In the genomic region with DNA sequence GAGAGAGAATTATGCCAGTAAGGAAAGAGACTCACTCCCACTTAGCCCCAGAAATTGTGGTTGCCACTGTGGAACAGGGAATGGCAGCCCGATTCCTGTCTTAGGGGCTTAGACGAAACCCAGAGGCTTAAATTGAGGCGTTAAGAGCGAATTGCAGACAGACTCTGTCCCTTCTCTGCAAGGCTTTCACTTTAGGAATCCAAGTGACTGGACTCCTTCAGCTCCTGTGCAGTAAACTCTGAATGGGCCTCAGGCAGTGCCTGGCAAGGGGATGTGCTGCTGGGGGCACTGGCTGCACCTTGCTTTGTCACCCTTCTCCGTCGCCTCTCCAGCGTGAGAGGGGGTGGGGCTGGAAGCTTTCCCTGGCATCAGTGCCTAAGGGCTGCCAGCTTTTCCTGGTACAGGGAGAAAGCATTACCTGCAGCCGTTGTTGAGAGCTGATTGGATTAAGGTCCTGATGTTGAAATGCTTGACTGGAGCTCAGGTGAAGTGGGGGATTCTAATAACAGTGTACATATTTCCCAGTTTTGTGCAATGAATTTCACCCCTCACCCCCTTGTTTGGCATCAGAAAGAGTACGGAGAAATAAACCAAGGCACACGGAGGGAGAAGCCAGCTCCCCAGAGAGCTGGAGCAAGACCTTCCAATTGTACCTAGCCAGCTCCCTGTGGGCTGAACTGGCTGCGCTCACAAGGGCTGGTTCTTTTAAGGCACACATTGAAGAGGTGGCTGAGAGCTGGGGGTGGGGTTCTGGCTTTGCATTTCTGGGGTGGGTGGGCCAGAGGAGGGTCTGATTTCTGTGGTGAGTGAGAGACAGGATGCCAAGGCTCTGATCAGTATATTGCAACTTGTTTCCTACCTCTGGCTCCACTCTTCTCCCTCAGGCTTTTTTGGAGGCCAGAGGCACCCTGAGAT, we compare ENCODE assay signal across 2 cellular contexts.
TF ChIP-seq lines count a peak whose summit lies in the region.

No MANE protein-coding gene starts in this region.

TF ChIP-seq in GM23338, 12 proteins besides CTCF, POLR2A, EP300 and RAD21 (continues in another document):
- TF ChIP-seq JUNB (IDR thresholded peaks at IDR 0.05; ENCODE audit: unreplicated experiment) (no peak), EZH2 (IDR thresholded peaks at IDR 0.05; ENCODE audit: low read depth, unreplicated experiment) (no peak), POLR2AphosphoS5 (IDR thresholded peaks at IDR 0.05; ENCODE audit: low read depth) (no peak), ZNF114 (CRISPR knock-in tag; IDR thresholded peaks at IDR 0.05) (no peak), EZH2phosphoT487 (IDR thresholded peaks at IDR 0.05; ENCODE audit: unreplicated experiment) (no peak), REST (IDR thresholded peaks at IDR 0.05; ENCODE audit: unreplicated experiment) (no peak), ETS1 (IDR thresholded peaks at IDR 0.05) (no peak), STAT1 (IDR thresholded peaks at IDR 0.05; ENCODE audit: unreplicated experiment) (no peak)

TF ChIP-seq in H1, 55 proteins besides CTCF, POLR2A, EP300 and RAD21:
- no peak for TF ChIP-seq SP2 (IDR thresholded peaks at IDR 0.05; ENCODE audit: low read length)
- TF ChIP-seq SRF (IDR thresholded peaks at IDR 0.05; ENCODE audit: low read depth, low read length): no peak
- TF ChIP-seq SAP30 (IDR thresholded peaks at IDR 0.05; ENCODE audit: insufficient read depth, insufficient replicate concordance, low read length): no peak
- no peak for TF ChIP-seq HDAC2 (IDR thresholded peaks at IDR 0.05; ENCODE audit: borderline replicate concordance in 1 of 2, low read depth in 2 of 2, low read length in 2 of 2)
- no peak for TF ChIP-seq KDM4A (IDR thresholded peaks at IDR 0.05; ENCODE audit: low read depth, low read length, severe bottlenecking)
- no peak for TF ChIP-seq RFX5 (IDR thresholded peaks at IDR 0.05; ENCODE audit: borderline replicate concordance, low read depth, low read length)
- no peak for TF ChIP-seq SIX5 (IDR thresholded peaks at IDR 0.05; ENCODE audit: low read depth, low read length)
- TF ChIP-seq TBP (IDR thresholded peaks at IDR 0.05; ENCODE audit: low read depth, low read length): no peak
- no peak for TF ChIP-seq RNF2 (IDR thresholded peaks at IDR 0.05; ENCODE audit: borderline replicate concordance, low read depth, low read length, missing control alignments, poor library complexity, severe bottlenecking)
- no peak for TF ChIP-seq KDM1A (IDR thresholded peaks at IDR 0.05; ENCODE audit: borderline replicate concordance, low read length)
- no peak for TF ChIP-seq ASH2L (IDR thresholded peaks at IDR 0.05; ENCODE audit: low read length)
- TF ChIP-seq JUND (IDR thresholded peaks at IDR 0.05; ENCODE audit: low read length): no peak
- no peak for TF ChIP-seq BRCA1 (IDR thresholded peaks at IDR 0.05; ENCODE audit: low read depth, low read length)
- no peak for TF ChIP-seq ATF2 (IDR thresholded peaks at IDR 0.05; ENCODE audit: low read length)
- no peak for TF ChIP-seq CBX8 (IDR thresholded peaks at IDR 0.05; ENCODE audit: borderline replicate concordance, low read depth, low read length)
- no peak for TF ChIP-seq GABPA (IDR thresholded peaks at IDR 0.05; ENCODE audit: borderline replicate concordance, insufficient read depth, low read length)
- no peak for TF ChIP-seq CTBP2 (IDR thresholded peaks at IDR 0.05; ENCODE audit: borderline replicate concordance, insufficient read depth, insufficient read length, low read length)
- TF ChIP-seq, protein P1, sequence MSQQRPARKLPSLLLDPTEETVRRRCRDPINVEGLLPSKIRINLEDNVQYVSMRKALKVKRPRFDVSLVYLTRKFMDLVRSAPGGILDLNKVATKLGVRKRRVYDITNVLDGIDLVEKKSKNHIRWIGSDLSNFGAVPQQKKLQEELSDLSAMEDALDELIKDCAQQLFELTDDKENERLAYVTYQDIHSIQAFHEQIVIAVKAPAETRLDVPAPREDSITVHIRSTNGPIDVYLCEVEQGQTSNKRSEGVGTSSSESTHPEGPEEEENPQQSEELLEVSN (IDR thresholded peaks at IDR 0.05): no peak
- TF ChIP-seq TAF7 (optimal IDR thresholded peaks at IDR 0.05; ENCODE audit: borderline replicate concordance, low read depth, low read length): no peak
- no peak for TF ChIP-seq RXRA (IDR thresholded peaks at IDR 0.05; ENCODE audit: insufficient read depth, low read depth, low read length)
